8 cellular contexts compared by ENCODE assay signal in the genomic region with DNA sequence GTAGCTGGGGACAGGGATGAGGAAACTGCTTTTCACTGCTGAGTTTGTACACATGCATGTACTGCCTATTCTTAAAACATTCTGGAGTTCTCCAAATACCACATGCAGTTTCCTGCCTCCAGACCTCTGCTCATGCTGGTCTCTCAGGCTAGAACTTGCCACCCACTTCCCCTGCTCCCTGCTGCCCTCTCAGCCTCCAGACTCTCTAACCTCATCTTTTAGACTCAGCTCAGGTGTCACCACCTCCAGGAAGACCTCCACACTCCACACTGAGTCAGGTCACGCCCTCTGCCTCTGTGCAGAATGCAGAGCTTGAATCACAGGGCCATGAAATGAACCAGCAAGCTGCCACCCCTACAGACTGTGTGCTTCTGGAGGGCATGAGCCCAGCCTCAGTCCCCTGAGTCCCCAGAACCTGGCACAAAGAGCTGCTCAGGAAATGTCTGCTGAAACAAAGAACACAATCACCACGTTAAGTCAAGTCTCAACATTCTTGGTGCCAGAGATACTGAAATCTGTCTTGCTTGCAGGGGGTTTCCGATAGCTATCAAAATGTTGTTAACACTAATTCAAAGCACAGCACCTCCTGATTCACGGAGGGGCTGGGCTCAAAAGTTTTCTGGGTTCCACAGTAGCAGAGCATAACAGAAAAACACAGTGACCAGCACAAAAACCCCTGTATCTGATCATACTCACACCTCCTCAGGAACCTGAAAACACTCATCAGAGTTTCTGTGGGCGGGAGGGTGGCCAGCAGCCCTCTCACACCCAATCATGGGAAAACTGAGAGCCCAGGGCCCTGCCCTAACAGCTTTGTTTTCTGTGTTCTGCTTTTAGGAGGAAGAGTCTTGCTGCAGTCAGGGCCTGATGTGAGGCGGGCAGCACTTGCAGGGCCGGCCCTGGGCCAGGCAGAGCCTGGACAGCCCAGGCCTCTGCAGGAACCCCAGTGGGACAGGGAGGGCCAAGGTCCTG. TPM values are rescaled to one million over a fixed set of nuclear protein-coding genes. Genes with fewer than 3 reads are reported as not detected.
DNase-seq lines count a peak whose midpoint lies in the region; ATAC-seq and TF ChIP-seq lines count a peak whose summit lies in the region.

No MANE protein-coding gene starts in this region.

- peak; percentile 68 for ATAC-seq in HG03135 (IDR thresholded peaks at IDR 0.05; ENCODE audit: unreplicated experiment)
- peak; percentile 74 to 75 for ATAC-seq in activated CD4-positive, CD25-positive, alpha-beta regulatory T cell treated with anti-CD3 and anti-CD28 coated beads, Interleukin-2, amount 50 U/mL, for 24 hours

- DNase-seq in activated T-cell treated with anti-CD3 and anti-CD28 coated beads for 24 hours (ENCODE audit: low read depth) (peak; percentile 54), activated T-cell treated with anti-CD3 and anti-CD28 coated beads for 4 hours (no peak), epithelial cell of esophagus (ENCODE audit: low read depth) (peak; percentile 76), sigmoid colon (peak; percentile 64), mucosa of gallbladder (ENCODE audit: low spot score) (no peak), cerebellum (ENCODE audit: low spot score) (no peak)

- no peak for TF ChIP-seq EP300 in sigmoid colon (IDR thresholded peaks at IDR 0.05)

- peaks cover 0 to 97% (median 84%) of the 10 kb centered on the region in 4 donors for H3K4me1 ChIP-seq in sigmoid colon

- no peak for TF ChIP-seq CTCF in epithelial cell of esophagus (IDR thresholded peaks at IDR 0.05; ENCODE audit: insufficient read depth, low read depth, low read length, missing control alignments)
- TF ChIP-seq CTCF in sigmoid colon (IDR thresholded peaks at IDR 0.05), result no peak

- intact Hi-C loops in sigmoid colon (cut with DNase I), result no loop called here

- H3K4me3 ChIP-seq in epithelial cell of esophagus (ENCODE audit: low read length) (no peak overlapping the region), sigmoid colon (no peak overlapping the region)

- WGBS in sigmoid colon, 2 donors, result 38% methylated on average over 7 of the region's 7 CpGs

- H3K27me3 ChIP-seq in sigmoid colon, result no peaks in the 10 kb centered on the region

- no peak for TF ChIP-seq POLR2A in sigmoid colon (IDR thresholded peaks at IDR 0.05)

- H3K27ac ChIP-seq in sigmoid colon, result peak overlapping the region; percentile 78 to 85 (median 80)

- no peaks in the 10 kb centered on the region for H3K9me3 ChIP-seq in sigmoid colon

- H3K36me3 ChIP-seq in sigmoid colon, result no peaks in the 10 kb centered on the region

RNA-seq across cellular contexts. Expression of gene FAM53B, which starts 21.1 kb away (rescaled TPM):
- total RNA-seq in sigmoid colon (10 to 100 TPM; 32.3 to 36.6 (median 34.4) TPM), mucosa of gallbladder (27.1 TPM), cerebellum (35.2 TPM)
- polyA plus RNA-seq in sigmoid colon, result 10 to 100 TPM in 2 of 3 donors, 1 to 10 TPM in 1; 9.6 to 36.4 (median 12.0) TPM

Comparison
In these comparisons a context has a peak if more than half of its experiments do, and no peak if none do; other contexts are left out.
1. DNase-seq: peak in activated T-cell treated with anti-CD3 and anti-CD28 coated beads for 24 hours (single experiment), epithelial cell of esophagus (single experiment) and sigmoid colon (single experiment); none in activated T-cell treated with anti-CD3 and anti-CD28 coated beads for 4 hours (single experiment), mucosa of gallbladder (single experiment) and cerebellum (single experiment).